15 cellular contexts compared by ENCODE assay signal in the genomic region with DNA sequence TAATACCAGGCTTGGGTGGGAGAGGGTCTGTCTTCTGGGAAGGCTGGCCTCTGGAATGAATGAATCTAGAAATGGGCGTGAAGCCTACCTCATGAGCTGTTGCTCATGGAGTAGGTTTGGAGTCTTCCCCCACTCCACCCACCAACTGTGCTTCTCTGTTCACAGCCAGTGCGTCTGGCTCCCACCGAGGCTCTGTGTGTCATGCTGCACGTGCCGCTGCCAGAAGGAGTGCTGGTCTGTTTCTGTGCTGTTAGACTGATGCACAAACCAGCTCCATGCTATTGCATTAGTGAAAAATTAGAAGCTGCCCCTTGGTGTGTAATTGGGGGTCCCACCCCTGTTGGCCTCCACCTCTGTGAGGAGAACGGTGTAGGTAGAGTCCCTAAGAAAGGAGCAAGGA.
DNase-seq lines count a peak whose midpoint lies in the region; ATAC-seq and TF ChIP-seq lines count a peak whose summit lies in the region.
"Had no signal": no experiment of that assay in that cellular context is flagged by ENCODE, and none has a peak within 500 bp of the region (broad histone marks: within the 10 kb centered on the region; RNA-seq: fewer than 3 reads in every experiment).

No MANE protein-coding gene starts in this region.

- H3K4me2 ChIP-seq in KMS-11 = peak overlapping the region; percentile 36
- H3K4me2 ChIP-seq: neural progenitor cell had no signal

- H3K27ac ChIP-seq in KMS-11 (peak overlapping the region; percentile 7; the same call in 1 of the 2 replicates), cardiac muscle cell (peak overlapping the region; percentile 77), temporal lobe (ENCODE audit: low read depth, low read length) (peak overlapping the region; percentile 46)
- H3K27ac ChIP-seq: neural progenitor cell, WERI-Rb-1 had no signal

- no peak for ATAC-seq in omental fat pad (ENCODE audit: low FRiP score)
- ATAC-seq in GM21447 (IDR thresholded peaks at IDR 0.05; ENCODE audit: unreplicated experiment) = no peak
- ATAC-seq in HG03457 (IDR thresholded peaks at IDR 0.05; ENCODE audit: unreplicated experiment) = no peak
- ATAC-seq: activated naive CD4-positive, alpha-beta T cell treated with anti-CD3 and anti-CD28 coated beads, Interleukin-2, amount 50 U/mL, for 72 hours; gastrocnemius medialis had no signal

- H3K79me2 ChIP-seq in KMS-11 (ENCODE audit: insufficient read depth, low read depth) = no peaks in the 10 kb centered on the region

- peak overlapping the region; percentile 18; the same call in 1 of the 2 replicates for H3K9ac ChIP-seq in KMS-11
- H3K9ac ChIP-seq: neural progenitor cell had no signal

- no peak overlapping the region for H2AFZ ChIP-seq in KMS-11 (ENCODE audit: low read depth)
- H2AFZ ChIP-seq: neural progenitor cell had no signal

- TF ChIP-seq CTCF in KMS-11 (conservative IDR thresholded peaks at IDR 0.05; ENCODE audit: low read depth, low read length) (no peak), cardiac muscle cell (IDR thresholded peaks at IDR 0.05; ENCODE audit: low read depth, low read length) (no peak), omental fat pad (IDR thresholded peaks at IDR 0.05) (no peak)

- H3K4me3 ChIP-seq in KMS-11 (IDR thresholded peaks at IDR 0.05; ENCODE audit: insufficient read depth, low read depth, low read length) = no peak overlapping the region
- no peak overlapping the region for H3K4me3 ChIP-seq in cardiac muscle cell
- H3K4me3 ChIP-seq: gastrocnemius medialis, neural progenitor cell had no signal

- H3K9me3 ChIP-seq in cardiac muscle cell (ENCODE audit: low read depth) = no peaks in the 10 kb centered on the region
- H3K9me3 ChIP-seq: gastrocnemius medialis had no signal

- H3K4me1 ChIP-seq in KMS-11 (ENCODE audit: low read depth, poor library complexity, severe bottlenecking) (peaks cover 71% of the 10 kb centered on the region), cardiac muscle cell (ENCODE audit: low read depth) (peaks cover 11% of the 10 kb centered on the region)

- no peaks in the 10 kb centered on the region for H4K20me1 ChIP-seq in KMS-11 (ENCODE audit: insufficient read depth)

- H3K27me3 ChIP-seq in KMS-11 (ENCODE audit: insufficient read depth, low read depth) (no peaks in the 10 kb centered on the region), cardiac muscle cell (no peaks in the 10 kb centered on the region)
- H3K27me3 ChIP-seq: gastrocnemius medialis, neural progenitor cell had no signal

- DNase-seq in SK-N-DZ (ENCODE audit: low spot score) = peak; percentile 39
- no peak for DNase-seq in cardiac muscle cell (ENCODE audit: low read depth in 1 of 2, low spot score in 1 of 2)
- DNase-seq in omental fat pad (ENCODE audit: low spot score) = no peak
- DNase-seq: activated CD4-positive, alpha-beta T cell treated with anti-CD3 and anti-CD28 coated beads, Interleukin-2, amount 50 U/mL, for 4 hours; activated T-cell treated with anti-CD3 and anti-CD28 coated beads for 4 hours; NCI-H1436; stimulated activated naive CD4-positive, alpha-beta T cell; WERI-Rb-1 had no signal

- H3K36me3 ChIP-seq in KMS-11 (ENCODE audit: insufficient read depth) = no peaks in the 10 kb centered on the region
- peaks cover 59% of the 10 kb centered on the region for H3K36me3 ChIP-seq in cardiac muscle cell
- H3K36me3 ChIP-seq: neural progenitor cell, WERI-Rb-1 had no signal

Comparison
In these comparisons a context has a peak if more than half of its experiments do, and no peak if none do; other contexts are left out.
1. H3K27ac ChIP-seq: peak in every context shown above with its lines; median percentile 77 in cardiac muscle cell; 46 in temporal lobe; 7 in KMS-11.